Comparison of ENCODE assay signal across 1 cellular context in genomic region chr13:41960700-41961697, GRCh38.
TF ChIP-seq lines count a peak whose summit lies in the region.

VWA8 (minus strand) TSS chr13:41961109; CDS start chr13:41961015, 94 bp downstream.

TF ChIP-seq in K562, 482 proteins besides CTCF, POLR2A, EP300 and RAD21 (continued from another document and continues in another):
- TF ChIP-seq BCLAF1 (IDR thresholded peaks at IDR 0.05; ENCODE audit: borderline replicate concordance in 1 of 2, control insufficient read depth in 1 of 2, low read depth in 2 of 2, low read length in 1 of 2) (0 out of 4 replicates have a peak, but pooled peaks of 1 of the 2 experiments have one; percentile 31), RAD51 (IDR thresholded peaks at IDR 0.05; ENCODE audit: borderline replicate concordance, low read depth) (no peak), KLF1 (tag; IDR thresholded peaks at IDR 0.05) (no peak), ETV1 (tag; conservative IDR thresholded peaks at IDR 0.05; ENCODE audit: low read depth) (0 out of 2 replicates have a peak, but pooled peaks have one; percentile 14), ETS1 (conservative IDR thresholded peaks at IDR 0.05; ENCODE audit: control insufficient read depth, low read depth, low read length) (0 out of 2 replicates have a peak, but pooled peaks have one; percentile 30), RBBP5 (IDR thresholded peaks at IDR 0.05; ENCODE audit: borderline replicate concordance, insufficient read depth, low read length, poor library complexity, severe bottlenecking) (peak; percentile 94), CTBP1 (IDR thresholded peaks at IDR 0.05; ENCODE audit: borderline replicate concordance) (peak; percentile 69), NFXL1 (CRISPR knock-in tag; IDR thresholded peaks at IDR 0.05) (no peak), TEAD4 (IDR thresholded peaks at IDR 0.05; ENCODE audit: low read length) (no peak), TEAD4 (CRISPR knock-in tag; IDR thresholded peaks at IDR 0.05; ENCODE audit: borderline replicate concordance) (no peak), ZNF639 (CRISPR knock-in tag; conservative IDR thresholded peaks at IDR 0.05 in 1 of 2, IDR thresholded peaks at IDR 0.05 in 1 of 2) (peak in 1 of 2 experiments; percentile 90; a peak in 2 of 4 replicates), ZNF277 (CRISPR knock-in tag; IDR thresholded peaks at IDR 0.05; ENCODE audit: borderline replicate concordance) (no peak), TBP (optimal IDR thresholded peaks at IDR 0.05; ENCODE audit: low read depth, low read length) (peak; percentile 72), EP400 (IDR thresholded peaks at IDR 0.05) (peak; percentile 59), POLR2H (tag; IDR thresholded peaks at IDR 0.05; ENCODE audit: low read depth) (0 out of 2 replicates have a peak, but pooled peaks have one; percentile 20), DNMT1 (IDR thresholded peaks at IDR 0.05) (no peak), SRSF9 (IDR thresholded peaks at IDR 0.05; ENCODE audit: borderline replicate concordance, low read depth, low read length) (no peak), RBM25 (IDR thresholded peaks at IDR 0.05; ENCODE audit: low read depth, low read length, severe bottlenecking) (peak; percentile 33), ZNF12 (CRISPR knock-in tag; IDR thresholded peaks at IDR 0.05) (peak; percentile 40; the same call in 1 of the 2 replicates), XRCC5 (IDR thresholded peaks at IDR 0.05; ENCODE audit: low read depth, low read length) (peak; percentile 77; the same call in 1 of the 2 replicates), CBFA2T2 (conservative IDR thresholded peaks at IDR 0.05) (no peak), NR2C2 (CRISPR knock-in tag; IDR thresholded peaks at IDR 0.05) (no peak), NR2C2 (tag; IDR thresholded peaks at IDR 0.05) (peak; percentile 52; the same call in 1 of the 2 replicates), ZFX (CRISPR knock-in tag; IDR thresholded peaks at IDR 0.05) (peak; percentile 96), E4F1 (CRISPR knock-in tag; IDR thresholded peaks at IDR 0.05; ENCODE audit: borderline replicate concordance) (no peak), ZBTB40 (IDR thresholded peaks at IDR 0.05) (peak; percentile 94), ZBTB40 (CRISPR knock-in tag; IDR thresholded peaks at IDR 0.05) (no peak)
- TF ChIP-seq, protein P1, sequence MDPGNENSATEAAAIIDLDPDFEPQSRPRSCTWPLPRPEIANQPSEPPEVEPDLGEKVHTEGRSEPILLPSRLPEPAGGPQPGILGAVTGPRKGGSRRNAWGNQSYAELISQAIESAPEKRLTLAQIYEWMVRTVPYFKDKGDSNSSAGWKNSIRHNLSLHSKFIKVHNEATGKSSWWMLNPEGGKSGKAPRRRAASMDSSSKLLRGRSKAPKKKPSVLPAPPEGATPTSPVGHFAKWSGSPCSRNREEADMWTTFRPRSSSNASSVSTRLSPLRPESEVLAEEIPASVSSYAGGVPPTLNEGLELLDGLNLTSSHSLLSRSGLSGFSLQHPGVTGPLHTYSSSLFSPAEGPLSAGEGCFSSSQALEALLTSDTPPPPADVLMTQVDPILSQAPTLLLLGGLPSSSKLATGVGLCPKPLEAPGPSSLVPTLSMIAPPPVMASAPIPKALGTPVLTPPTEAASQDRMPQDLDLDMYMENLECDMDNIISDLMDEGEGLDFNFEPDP (CRISPR knock-in tag; IDR thresholded peaks at IDR 0.05) = no peak
- TF ChIP-seq, protein P2, sequence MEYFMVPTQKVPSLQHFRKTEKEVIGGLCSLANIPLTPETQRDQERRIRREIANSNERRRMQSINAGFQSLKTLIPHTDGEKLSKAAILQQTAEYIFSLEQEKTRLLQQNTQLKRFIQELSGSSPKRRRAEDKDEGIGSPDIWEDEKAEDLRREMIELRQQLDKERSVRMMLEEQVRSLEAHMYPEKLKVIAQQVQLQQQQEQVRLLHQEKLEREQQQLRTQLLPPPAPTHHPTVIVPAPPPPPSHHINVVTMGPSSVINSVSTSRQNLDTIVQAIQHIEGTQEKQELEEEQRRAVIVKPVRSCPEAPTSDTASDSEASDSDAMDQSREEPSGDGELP (CRISPR knock-in tag; IDR thresholded peaks at IDR 0.05; ENCODE audit: borderline replicate concordance) = 0 out of 2 replicates have a peak, but pooled peaks have one; percentile 18
